Comparison of ENCODE assay signal across 1 cellular context in the genomic region with DNA sequence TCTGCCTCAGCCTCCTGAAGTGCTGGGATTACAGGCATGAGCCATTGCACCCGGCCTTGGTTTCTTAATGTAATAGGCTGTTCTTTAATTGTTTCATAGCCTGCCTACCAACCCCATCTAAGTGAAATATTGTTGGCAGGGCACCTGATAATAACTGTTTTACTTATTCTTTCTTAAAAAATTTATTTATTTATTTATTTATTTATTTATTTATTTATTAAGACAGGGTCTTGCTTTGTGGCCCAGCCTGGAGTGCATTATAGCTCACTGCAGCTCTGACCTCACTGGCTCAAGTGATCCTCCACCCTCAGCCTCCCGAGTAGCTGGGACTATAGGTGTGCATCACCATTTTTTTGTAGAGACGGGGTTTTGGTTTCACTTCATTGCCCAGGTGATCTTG.
A peak's percentile ranks its signal among the peaks of the same experiment; 100 is the strongest.
TF ChIP-seq lines count a peak whose summit lies in the region.

No MANE protein-coding gene starts in this region.

TF ChIP-seq in HEK293, 187 proteins besides CTCF, POLR2A, EP300 and RAD21 (continued from another document and continues in another):
- TF ChIP-seq, protein P1, sequence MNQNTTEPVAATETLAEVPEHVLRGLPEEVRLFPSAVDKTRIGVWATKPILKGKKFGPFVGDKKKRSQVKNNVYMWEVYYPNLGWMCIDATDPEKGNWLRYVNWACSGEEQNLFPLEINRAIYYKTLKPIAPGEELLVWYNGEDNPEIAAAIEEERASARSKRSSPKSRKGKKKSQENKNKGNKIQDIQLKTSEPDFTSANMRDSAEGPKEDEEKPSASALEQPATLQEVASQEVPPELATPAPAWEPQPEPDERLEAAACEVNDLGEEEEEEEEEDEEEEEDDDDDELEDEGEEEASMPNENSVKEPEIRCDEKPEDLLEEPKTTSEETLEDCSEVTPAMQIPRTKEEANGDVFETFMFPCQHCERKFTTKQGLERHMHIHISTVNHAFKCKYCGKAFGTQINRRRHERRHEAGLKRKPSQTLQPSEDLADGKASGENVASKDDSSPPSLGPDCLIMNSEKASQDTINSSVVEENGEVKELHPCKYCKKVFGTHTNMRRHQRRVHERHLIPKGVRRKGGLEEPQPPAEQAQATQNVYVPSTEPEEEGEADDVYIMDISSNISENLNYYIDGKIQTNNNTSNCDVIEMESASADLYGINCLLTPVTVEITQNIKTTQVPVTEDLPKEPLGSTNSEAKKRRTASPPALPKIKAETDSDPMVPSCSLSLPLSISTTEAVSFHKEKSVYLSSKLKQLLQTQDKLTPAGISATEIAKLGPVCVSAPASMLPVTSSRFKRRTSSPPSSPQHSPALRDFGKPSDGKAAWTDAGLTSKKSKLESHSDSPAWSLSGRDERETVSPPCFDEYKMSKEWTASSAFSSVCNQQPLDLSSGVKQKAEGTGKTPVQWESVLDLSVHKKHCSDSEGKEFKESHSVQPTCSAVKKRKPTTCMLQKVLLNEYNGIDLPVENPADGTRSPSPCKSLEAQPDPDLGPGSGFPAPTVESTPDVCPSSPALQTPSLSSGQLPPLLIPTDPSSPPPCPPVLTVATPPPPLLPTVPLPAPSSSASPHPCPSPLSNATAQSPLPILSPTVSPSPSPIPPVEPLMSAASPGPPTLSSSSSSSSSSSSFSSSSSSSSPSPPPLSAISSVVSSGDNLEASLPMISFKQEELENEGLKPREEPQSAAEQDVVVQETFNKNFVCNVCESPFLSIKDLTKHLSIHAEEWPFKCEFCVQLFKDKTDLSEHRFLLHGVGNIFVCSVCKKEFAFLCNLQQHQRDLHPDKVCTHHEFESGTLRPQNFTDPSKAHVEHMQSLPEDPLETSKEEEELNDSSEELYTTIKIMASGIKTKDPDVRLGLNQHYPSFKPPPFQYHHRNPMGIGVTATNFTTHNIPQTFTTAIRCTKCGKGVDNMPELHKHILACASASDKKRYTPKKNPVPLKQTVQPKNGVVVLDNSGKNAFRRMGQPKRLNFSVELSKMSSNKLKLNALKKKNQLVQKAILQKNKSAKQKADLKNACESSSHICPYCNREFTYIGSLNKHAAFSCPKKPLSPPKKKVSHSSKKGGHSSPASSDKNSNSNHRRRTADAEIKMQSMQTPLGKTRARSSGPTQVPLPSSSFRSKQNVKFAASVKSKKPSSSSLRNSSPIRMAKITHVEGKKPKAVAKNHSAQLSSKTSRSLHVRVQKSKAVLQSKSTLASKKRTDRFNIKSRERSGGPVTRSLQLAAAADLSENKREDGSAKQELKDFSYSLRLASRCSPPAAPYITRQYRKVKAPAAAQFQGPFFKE (tag by site-specific recombination; IDR thresholded peaks at IDR 0.05; ENCODE audit: borderline replicate concordance) = no peak
- TF ChIP-seq, protein P2, sequence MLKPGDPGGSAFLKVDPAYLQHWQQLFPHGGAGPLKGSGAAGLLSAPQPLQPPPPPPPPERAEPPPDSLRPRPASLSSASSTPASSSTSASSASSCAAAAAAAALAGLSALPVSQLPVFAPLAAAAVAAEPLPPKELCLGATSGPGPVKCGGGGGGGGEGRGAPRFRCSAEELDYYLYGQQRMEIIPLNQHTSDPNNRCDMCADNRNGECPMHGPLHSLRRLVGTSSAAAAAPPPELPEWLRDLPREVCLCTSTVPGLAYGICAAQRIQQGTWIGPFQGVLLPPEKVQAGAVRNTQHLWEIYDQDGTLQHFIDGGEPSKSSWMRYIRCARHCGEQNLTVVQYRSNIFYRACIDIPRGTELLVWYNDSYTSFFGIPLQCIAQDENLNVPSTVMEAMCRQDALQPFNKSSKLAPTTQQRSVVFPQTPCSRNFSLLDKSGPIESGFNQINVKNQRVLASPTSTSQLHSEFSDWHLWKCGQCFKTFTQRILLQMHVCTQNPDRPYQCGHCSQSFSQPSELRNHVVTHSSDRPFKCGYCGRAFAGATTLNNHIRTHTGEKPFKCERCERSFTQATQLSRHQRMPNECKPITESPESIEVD (tag by site-specific recombination; IDR thresholded peaks at IDR 0.05) = no peak
- no peak for TF ChIP-seq KLF16 (tag by site-specific recombination; IDR thresholded peaks at IDR 0.05)
- 0 out of 2 replicates have a peak, but pooled peaks have one; percentile 27 for TF ChIP-seq ZXDB (tag by site-specific recombination; IDR thresholded peaks at IDR 0.05)
- TF ChIP-seq ZNF302 (tag by site-specific recombination; IDR thresholded peaks at IDR 0.05; ENCODE audit: low read depth) = no peak
- TF ChIP-seq, protein P3, sequence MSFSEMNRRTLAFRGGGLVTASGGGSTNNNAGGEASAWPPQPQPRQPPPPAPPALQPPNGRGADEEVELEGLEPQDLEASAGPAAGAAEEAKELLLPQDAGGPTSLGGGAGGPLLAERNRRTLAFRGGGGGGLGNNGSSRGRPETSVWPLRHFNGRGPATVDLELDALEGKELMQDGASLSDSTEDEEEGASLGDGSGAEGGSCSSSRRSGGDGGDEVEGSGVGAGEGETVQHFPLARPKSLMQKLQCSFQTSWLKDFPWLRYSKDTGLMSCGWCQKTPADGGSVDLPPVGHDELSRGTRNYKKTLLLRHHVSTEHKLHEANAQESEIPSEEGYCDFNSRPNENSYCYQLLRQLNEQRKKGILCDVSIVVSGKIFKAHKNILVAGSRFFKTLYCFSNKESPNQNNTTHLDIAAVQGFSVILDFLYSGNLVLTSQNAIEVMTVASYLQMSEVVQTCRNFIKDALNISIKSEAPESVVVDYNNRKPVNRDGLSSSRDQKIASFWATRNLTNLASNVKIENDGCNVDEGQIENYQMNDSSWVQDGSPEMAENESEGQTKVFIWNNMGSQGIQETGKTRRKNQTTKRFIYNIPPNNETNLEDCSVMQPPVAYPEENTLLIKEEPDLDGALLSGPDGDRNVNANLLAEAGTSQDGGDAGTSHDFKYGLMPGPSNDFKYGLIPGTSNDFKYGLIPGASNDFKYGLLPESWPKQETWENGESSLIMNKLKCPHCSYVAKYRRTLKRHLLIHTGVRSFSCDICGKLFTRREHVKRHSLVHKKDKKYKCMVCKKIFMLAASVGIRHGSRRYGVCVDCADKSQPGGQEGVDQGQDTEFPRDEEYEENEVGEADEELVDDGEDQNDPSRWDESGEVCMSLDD (tag by site-specific recombination; IDR thresholded peaks at IDR 0.05) = no peak
- TF ChIP-seq ZNF623 (tag by site-specific recombination; IDR thresholded peaks at IDR 0.05) = peak; percentile 33; the same call in 1 of the 2 replicates
- peak; percentile 38; the same call in 1 of the 2 replicates for TF ChIP-seq ZBTB8A (tag by site-specific recombination; IDR thresholded peaks at IDR 0.05)
- TF ChIP-seq ZNF239 (tag by site-specific recombination; IDR thresholded peaks at IDR 0.05) = no peak
- TF ChIP-seq ZNF561 (tag by site-specific recombination; IDR thresholded peaks at IDR 0.05; ENCODE audit: borderline replicate concordance) = no peak
- TF ChIP-seq ZNF394 (tag by site-specific recombination; IDR thresholded peaks at IDR 0.05; ENCODE audit: borderline replicate concordance) = peak; percentile 85
- TF ChIP-seq GLI4 (tag by site-specific recombination; IDR thresholded peaks at IDR 0.05) = no peak
- TF ChIP-seq, protein P4, sequence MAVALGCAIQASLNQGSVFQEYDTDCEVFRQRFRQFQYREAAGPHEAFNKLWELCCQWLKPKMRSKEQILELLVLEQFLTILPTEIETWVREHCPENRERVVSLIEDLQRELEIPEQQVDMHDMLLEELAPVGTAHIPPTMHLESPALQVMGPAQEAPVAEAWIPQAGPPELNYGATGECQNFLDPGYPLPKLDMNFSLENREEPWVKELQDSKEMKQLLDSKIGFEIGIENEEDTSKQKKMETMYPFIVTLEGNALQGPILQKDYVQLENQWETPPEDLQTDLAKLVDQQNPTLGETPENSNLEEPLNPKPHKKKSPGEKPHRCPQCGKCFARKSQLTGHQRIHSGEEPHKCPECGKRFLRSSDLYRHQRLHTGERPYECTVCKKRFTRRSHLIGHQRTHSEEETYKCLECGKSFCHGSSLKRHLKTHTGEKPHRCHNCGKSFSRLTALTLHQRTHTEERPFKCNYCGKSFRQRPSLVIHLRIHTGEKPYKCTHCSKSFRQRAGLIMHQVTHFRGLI (tag by site-specific recombination; IDR thresholded peaks at IDR 0.05) = no peak
- no peak for TF ChIP-seq ZNF366 (tag by site-specific recombination; conservative IDR thresholded peaks at IDR 0.05)
- TF ChIP-seq, protein P5, sequence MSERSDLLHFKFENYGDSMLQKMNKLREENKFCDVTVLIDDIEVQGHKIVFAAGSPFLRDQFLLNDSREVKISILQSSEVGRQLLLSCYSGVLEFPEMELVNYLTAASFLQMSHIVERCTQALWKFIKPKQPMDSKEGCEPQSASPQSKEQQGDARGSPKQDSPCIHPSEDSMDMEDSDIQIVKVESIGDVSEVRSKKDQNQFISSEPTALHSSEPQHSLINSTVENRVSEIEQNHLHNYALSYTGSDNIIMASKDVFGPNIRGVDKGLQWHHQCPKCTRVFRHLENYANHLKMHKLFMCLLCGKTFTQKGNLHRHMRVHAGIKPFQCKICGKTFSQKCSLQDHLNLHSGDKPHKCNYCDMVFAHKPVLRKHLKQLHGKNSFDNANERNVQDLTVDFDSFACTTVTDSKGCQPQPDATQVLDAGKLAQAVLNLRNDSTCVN (tag by site-specific recombination; optimal IDR thresholded peaks at IDR 0.05) = no peak
- TF ChIP-seq, protein P6, sequence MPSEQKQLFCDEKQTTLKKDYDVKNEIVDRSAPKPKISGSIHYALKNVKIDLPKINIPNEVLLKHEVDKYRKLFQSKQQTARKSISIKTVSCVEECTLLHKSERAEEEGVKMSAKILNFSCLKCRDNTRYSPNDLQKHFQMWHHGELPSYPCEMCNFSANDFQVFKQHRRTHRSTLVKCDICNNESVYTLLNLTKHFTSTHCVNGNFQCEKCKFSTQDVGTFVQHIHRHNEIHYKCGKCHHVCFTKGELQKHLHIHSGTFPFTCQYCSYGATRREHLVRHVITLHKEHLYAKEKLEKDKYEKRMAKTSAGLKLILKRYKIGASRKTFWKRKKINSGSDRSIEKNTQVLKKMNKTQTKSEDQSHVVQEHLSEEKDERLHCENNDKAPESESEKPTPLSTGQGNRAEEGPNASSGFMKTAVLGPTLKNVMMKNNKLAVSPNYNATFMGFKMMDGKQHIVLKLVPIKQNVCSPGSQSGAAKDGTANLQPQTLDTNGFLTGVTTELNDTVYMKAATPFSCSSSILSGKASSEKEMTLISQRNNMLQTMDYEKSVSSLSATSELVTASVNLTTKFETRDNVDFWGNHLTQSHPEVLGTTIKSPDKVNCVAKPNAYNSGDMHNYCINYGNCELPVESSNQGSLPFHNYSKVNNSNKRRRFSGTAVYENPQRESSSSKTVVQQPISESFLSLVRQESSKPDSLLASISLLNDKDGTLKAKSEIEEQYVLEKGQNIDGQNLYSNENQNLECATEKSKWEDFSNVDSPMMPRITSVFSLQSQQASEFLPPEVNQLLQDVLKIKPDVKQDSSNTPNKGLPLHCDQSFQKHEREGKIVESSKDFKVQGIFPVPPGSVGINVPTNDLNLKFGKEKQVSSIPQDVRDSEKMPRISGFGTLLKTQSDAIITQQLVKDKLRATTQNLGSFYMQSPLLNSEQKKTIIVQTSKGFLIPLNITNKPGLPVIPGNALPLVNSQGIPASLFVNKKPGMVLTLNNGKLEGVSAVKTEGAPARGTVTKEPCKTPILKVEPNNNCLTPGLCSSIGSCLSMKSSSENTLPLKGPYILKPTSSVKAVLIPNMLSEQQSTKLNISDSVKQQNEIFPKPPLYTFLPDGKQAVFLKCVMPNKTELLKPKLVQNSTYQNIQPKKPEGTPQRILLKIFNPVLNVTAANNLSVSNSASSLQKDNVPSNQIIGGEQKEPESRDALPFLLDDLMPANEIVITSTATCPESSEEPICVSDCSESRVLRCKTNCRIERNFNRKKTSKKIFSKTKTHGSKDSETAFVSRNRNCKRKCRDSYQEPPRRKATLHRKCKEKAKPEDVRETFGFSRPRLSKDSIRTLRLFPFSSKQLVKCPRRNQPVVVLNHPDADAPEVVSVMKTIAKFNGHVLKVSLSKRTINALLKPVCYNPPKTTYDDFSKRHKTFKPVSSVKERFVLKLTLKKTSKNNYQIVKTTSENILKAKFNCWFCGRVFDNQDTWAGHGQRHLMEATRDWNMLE (tag by site-specific recombination; conservative IDR thresholded peaks at IDR 0.05; ENCODE audit: low read depth) = peak; percentile 64; the same call in 1 of the 2 replicates
- TF ChIP-seq ZNF37A (tag by site-specific recombination; IDR thresholded peaks at IDR 0.05) = no peak
- no peak for TF ChIP-seq ZNF785 (tag by site-specific recombination; IDR thresholded peaks at IDR 0.05)
- TF ChIP-seq, protein P7, sequence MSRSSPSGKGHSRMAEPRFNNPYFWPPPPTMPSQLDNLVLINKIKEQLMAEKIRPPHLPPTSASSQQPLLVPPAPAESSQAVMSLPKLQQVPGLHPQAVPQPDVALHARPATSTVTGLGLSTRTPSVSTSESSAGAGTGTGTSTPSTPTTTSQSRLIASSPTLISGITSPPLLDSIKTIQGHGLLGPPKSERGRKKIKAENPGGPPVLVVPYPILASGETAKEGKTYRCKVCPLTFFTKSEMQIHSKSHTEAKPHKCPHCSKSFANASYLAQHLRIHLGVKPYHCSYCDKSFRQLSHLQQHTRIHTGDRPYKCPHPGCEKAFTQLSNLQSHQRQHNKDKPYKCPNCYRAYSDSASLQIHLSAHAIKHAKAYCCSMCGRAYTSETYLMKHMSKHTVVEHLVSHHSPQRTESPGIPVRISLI (tag by site-specific recombination; IDR thresholded peaks at IDR 0.05) = no peak
- no peak for TF ChIP-seq ZNF214 (tag by site-specific recombination; IDR thresholded peaks at IDR 0.05; ENCODE audit: borderline replicate concordance)
- peak; percentile 62 for TF ChIP-seq ZNF426 (tag by site-specific recombination; IDR thresholded peaks at IDR 0.05)
- TF ChIP-seq, protein P8, sequence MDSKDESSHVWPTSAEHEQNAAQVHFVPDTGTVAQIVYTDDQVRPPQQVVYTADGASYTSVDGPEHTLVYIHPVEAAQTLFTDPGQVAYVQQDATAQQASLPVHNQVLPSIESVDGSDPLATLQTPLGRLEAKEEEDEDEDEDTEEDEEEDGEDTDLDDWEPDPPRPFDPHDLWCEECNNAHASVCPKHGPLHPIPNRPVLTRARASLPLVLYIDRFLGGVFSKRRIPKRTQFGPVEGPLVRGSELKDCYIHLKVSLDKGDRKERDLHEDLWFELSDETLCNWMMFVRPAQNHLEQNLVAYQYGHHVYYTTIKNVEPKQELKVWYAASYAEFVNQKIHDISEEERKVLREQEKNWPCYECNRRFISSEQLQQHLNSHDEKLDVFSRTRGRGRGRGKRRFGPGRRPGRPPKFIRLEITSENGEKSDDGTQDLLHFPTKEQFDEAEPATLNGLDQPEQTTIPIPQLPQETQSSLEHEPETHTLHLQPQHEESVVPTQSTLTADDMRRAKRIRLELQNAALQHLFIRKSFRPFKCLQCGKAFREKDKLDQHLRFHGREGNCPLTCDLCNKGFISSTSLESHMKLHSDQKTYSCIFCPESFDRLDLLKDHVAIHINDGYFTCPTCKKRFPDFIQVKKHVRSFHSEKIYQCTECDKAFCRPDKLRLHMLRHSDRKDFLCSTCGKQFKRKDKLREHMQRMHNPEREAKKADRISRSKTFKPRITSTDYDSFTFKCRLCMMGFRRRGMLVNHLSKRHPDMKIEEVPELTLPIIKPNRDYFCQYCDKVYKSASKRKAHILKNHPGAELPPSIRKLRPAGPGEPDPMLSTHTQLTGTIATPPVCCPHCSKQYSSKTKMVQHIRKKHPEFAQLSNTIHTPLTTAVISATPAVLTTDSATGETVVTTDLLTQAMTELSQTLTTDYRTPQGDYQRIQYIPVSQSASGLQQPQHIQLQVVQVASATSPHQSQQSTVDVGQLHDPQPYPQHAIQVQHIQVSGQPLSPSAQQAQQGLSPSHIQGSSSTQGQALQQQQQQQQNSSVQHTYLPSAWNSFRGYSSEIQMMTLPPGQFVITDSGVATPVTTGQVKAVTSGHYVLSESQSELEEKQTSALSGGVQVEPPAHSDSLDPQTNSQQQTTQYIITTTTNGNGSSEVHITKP (tag by site-specific recombination; IDR thresholded peaks at IDR 0.05) = no peak
- TF ChIP-seq SALL2 (tag by site-specific recombination; IDR thresholded peaks at IDR 0.05; ENCODE audit: borderline replicate concordance) = no peak
- TF ChIP-seq ZNF610 (tag by site-specific recombination; IDR thresholded peaks at IDR 0.05; ENCODE audit: borderline replicate concordance) = no peak
- TF ChIP-seq ZNF514 (tag by site-specific recombination; IDR thresholded peaks at IDR 0.05) = no peak
- TF ChIP-seq ZNF140 (tag by site-specific recombination; IDR thresholded peaks at IDR 0.05) = peak; percentile 37; the same call in 1 of the 2 replicates
